ENCODE assay signal across 22 cellular contexts in genomic region chr10:66941491-66941890, GRCh38. TPM values are rescaled to one million over a fixed set of nuclear protein-coding genes. Genes with fewer than 3 reads are reported as not detected.
DNase-seq lines count a peak whose midpoint lies in the region; FAIRE-seq and TF ChIP-seq lines count a peak whose summit lies in the region.
"Had no signal": no experiment of that assay in that cellular context is flagged by ENCODE, and none has a peak within 500 bp of the region (broad histone marks: within the 10 kb centered on the region; RNA-seq: fewer than 3 reads in every experiment).

No MANE protein-coding gene starts in this region.

- H2AFZ ChIP-seq in Karpas-422 (ENCODE audit: low read length) = no peak overlapping the region

- WGBS in ovary, 3 donors = 11 to 38% (median 14%) methylated on average over 5 of the region's 5 CpGs

- H3K27me3 ChIP-seq in Karpas-422 (ENCODE audit: low read length) = no peaks in the 10 kb centered on the region
- H3K27me3 ChIP-seq in ovary = no peaks in the 10 kb centered on the region
- H3K27me3 ChIP-seq in effector memory CD4-positive, alpha-beta T cell (replicated peaks; ENCODE audit: control insufficient read depth, insufficient read depth, low read length, poor library complexity, severe bottlenecking) = no peaks in the 10 kb centered on the region
- H3K27me3 ChIP-seq: sigmoid colon, SJSA1, upper lobe of left lung had no signal

- no peaks in the 10 kb centered on the region for H3K36me3 ChIP-seq in Karpas-422 (ENCODE audit: insufficient read depth, low read length)
- no peaks in the 10 kb centered on the region for H3K36me3 ChIP-seq in ovary
- no peaks in the 10 kb centered on the region for H3K36me3 ChIP-seq in effector memory CD4-positive, alpha-beta T cell (ENCODE audit: control insufficient read depth, insufficient read depth, low read length)
- H3K36me3 ChIP-seq: sigmoid colon, SJSA1, upper lobe of left lung, WERI-Rb-1 had no signal

- TF ChIP-seq CTCF in VCaP (conservative IDR thresholded peaks at IDR 0.05) (no peak; the same call in 1 of the 2 replicates), ovary (IDR thresholded peaks at IDR 0.05) (no peak)

- peak overlapping the region; percentile 68; the same call in 1 of the 2 replicates for H3K27ac ChIP-seq in Karpas-422 (ENCODE audit: low read length)
- H3K27ac ChIP-seq in VCaP = peak overlapping the region; percentile 85
- no peak overlapping the region for H3K27ac ChIP-seq in ovary
- no peak overlapping the region for H3K27ac ChIP-seq in effector memory CD4-positive, alpha-beta T cell (ENCODE audit: insufficient read depth, low read length, poor library complexity, severe bottlenecking)
- H3K27ac ChIP-seq: sigmoid colon, SJSA1, upper lobe of left lung, WERI-Rb-1 had no signal

- no peaks in the 10 kb centered on the region for H3K79me2 ChIP-seq in Karpas-422 (ENCODE audit: low read length)

- intact Hi-C loops in ovary (cut with DNase I) = no loop called here

- H4K20me1 ChIP-seq in Karpas-422 (ENCODE audit: insufficient read depth, low read depth, low read length) = no peaks in the 10 kb centered on the region

- H3K9me2 ChIP-seq in Karpas-422 (replicated peaks; ENCODE audit: insufficient read depth, low read length) = no peaks in the 10 kb centered on the region

- TF ChIP-seq POLR2A in ovary (IDR thresholded peaks at IDR 0.05) (no peak), H54 (IDR thresholded peaks at IDR 0.05; ENCODE audit: low read depth, low read length) (no peak)

- no peak for TF ChIP-seq EP300 in ovary (IDR thresholded peaks at IDR 0.05)

- H3K9me3 ChIP-seq in Karpas-422 (ENCODE audit: low read length) (no peaks in the 10 kb centered on the region), ovary (no peaks in the 10 kb centered on the region)
- no peaks in the 10 kb centered on the region for H3K9me3 ChIP-seq in effector memory CD4-positive, alpha-beta T cell (ENCODE audit: control insufficient read depth, low read length)
- H3K9me3 ChIP-seq: mucosa of descending colon, SJSA1, upper lobe of left lung had no signal

- H3K9ac ChIP-seq in Karpas-422 (ENCODE audit: low read length) = no peak overlapping the region

- no peak for FAIRE-seq in H54 (lab: Jason Lieb, UNC)
- FAIRE-seq in frontal cortex (lab: Jason Lieb, UNC) = no peak
- FAIRE-seq: astrocyte had no signal

- peaks cover 24% of the 10 kb centered on the region for H3K4me1 ChIP-seq in Karpas-422 (ENCODE audit: low read length)
- peaks cover 3% of the 10 kb centered on the region for H3K4me1 ChIP-seq in ovary (ENCODE audit: insufficient read depth)
- no peaks in the 10 kb centered on the region for H3K4me1 ChIP-seq in effector memory CD4-positive, alpha-beta T cell (ENCODE audit: control insufficient read depth, insufficient read depth, low read length, poor library complexity, severe bottlenecking)
- H3K4me1 ChIP-seq: SJSA1, upper lobe of left lung had no signal

- H3K4me3 ChIP-seq in Karpas-422 (ENCODE audit: low read length) (no peak overlapping the region), ovary (no peak overlapping the region)
- H3K4me3 ChIP-seq in effector memory CD4-positive, alpha-beta T cell (ENCODE audit: insufficient read depth, low read depth, low read length, poor library complexity, severe bottlenecking) = no peak overlapping the region
- H3K4me3 ChIP-seq: mucosa of descending colon, sigmoid colon, SJSA1, upper lobe of left lung had no signal

- peak; percentile 49 for DNase-seq in Karpas-422
- DNase-seq in hypothalamus (lab: John Stamatoyannopoulos, UW) = peak in 37 of 51 donors; percentile 2 to 79 (median 45)
- peak; percentile 20 to 53 (median 48) for DNase-seq in ovary
- no peak for DNase-seq in H54 (ENCODE audit: insufficient read length, low spot score)
- no peak for DNase-seq in effector memory CD4-positive, alpha-beta T cell
- no peak for DNase-seq in frontal cortex (ENCODE audit: low spot score in 2 of 2)
- no peak for DNase-seq in T-helper 2 cell
- DNase-seq: activated CD4-positive, alpha-beta memory T cell treated with anti-CD3 and anti-CD28 coated beads, Interleukin-2, amount 10 ng/mL, durations not matched to agents 7 days and 5 days; activated naive CD4-positive, alpha-beta T cell treated with Interleukin-2 at 50 U/mL for 16 hours; DND-41; MM.1S; mucosa of descending colon; NCI-H1694; sigmoid colon; stimulated activated naive CD4-positive, alpha-beta T cell treated with Interleukin-2 at 50 U/mL for 16 hours; T-helper 17 cell; WERI-Rb-1 had no signal

- H3K4me2 ChIP-seq in Karpas-422 (ENCODE audit: low read depth, low read length, poor library complexity, severe bottlenecking) = peak overlapping the region; percentile 48

RNA-seq across cellular contexts. Expression of gene LRRTM3, which starts 15.7 kb away (rescaled TPM):
- not detected in 2 replicates for total RNA-seq in Karpas-422 (2014; rRNA removed; shearing (Covaris generic); ENCODE audit: low replicate concordance)
- total RNA-seq in ovary (1 to 10 TPM in 5 of 7 donors, under 1 TPM in 2; 0.34 to 5.9 (median 1.4) TPM), frontal cortex (14.7 TPM)
- 1 to 10 TPM in 1 of 2 donors, under 1 TPM in 1; 0.33 to 2.4 TPM for polyA plus RNA-seq in ovary
- total RNA-seq: activated CD4-positive, alpha-beta memory T cell treated with anti-CD3 and anti-CD28 coated beads, Interleukin-2, amount 10 ng/mL, durations not matched to agents 7 days and 5 days; SJSA1; T-helper 17 cell; upper lobe of left lung had no signal
- polyA plus RNA-seq: IgD-negative memory B cell had no signal

Comparison
In these comparisons a context has a peak if more than half of its experiments do, and no peak if none do; other contexts are left out.
1. DNase-seq: peak in Karpas-422 (single experiment), hypothalamus (37 of 51) and ovary (5 of 5); none in H54 (single experiment), effector memory CD4-positive, alpha-beta T cell (0 of 3), frontal cortex (0 of 2) and T-helper 2 cell (0 of 5).
2. H3K27ac ChIP-seq: peak in Karpas-422 (single experiment) and VCaP (single experiment); none in ovary (0 of 2) and effector memory CD4-positive, alpha-beta T cell (single experiment).